ENCODE assay signal across 39 cellular contexts in genomic region chr3:101897013-101897412, GRCh38.
"Had no signal": no experiment of that assay in that cellular context is flagged by ENCODE, and none has a peak within 500 bp of the region (broad histone marks: within the 10 kb centered on the region; RNA-seq: fewer than 3 reads in every experiment).

No MANE protein-coding gene starts in this region.

- FAIRE-seq: astrocyte, bronchial epithelial cell, colon had no signal

- H3K9me3 ChIP-seq: adrenal gland, ascending aorta, body of pancreas, breast epithelium, colonic mucosa had no signal

- H3K4me3 Mint-ChIP-seq: activated naive CD4-positive, alpha-beta T cell treated with anti-CD3 and anti-CD28 coated beads for 36 hours; activated naive CD4-positive, alpha-beta T cell treated with anti-CD3 and anti-CD28 coated beads, Interleukin-2, amount 10 ng/mL, durations not matched to agents 7 days and 5 days; activated naive CD4-positive, alpha-beta T cell treated with anti-CD3 and anti-CD28 coated beads, Interleukin-2, amount 50 U/mL, for 24 hours; activated naive CD8-positive, alpha-beta T cell; activated naive CD8-positive, alpha-beta T cell treated with anti-CD3 and anti-CD28 coated beads for 36 hours; activated naive CD8-positive, alpha-beta T cell treated with anti-CD3 and anti-CD28 coated beads, Interleukin-2, amount 10 ng/mL, durations not matched to agents 7 days and 5 days; activated naive CD8-positive, alpha-beta T cell treated with anti-CD3 and anti-CD28 coated beads, Interleukin-2, amount 50 U/mL, for 24 hours; activated T-cell treated with anti-CD3 and anti-CD28 coated beads, Interleukin-2, amount 50 U/mL, for 72 hours; activated T-helper 1 cell treated with anti-CD3 and anti-CD28 coated beads, Interleukin-12 subunit alpha, Interleukin-12 subunit beta, Interleukin-2, Interleukin-4 antibody, amounts not matched to agents 30 ng/mL and 10 ng/mL and 1 ng/mL, durations not matched to agents 14 hours and 24 hours and 36 hours; activated T-helper 17 cell treated with anti-CD3 and anti-CD28 coated beads, Interleukin-2, amount 50 U/mL, for 72 hours; brain; central memory CD8-positive, alpha-beta T cell had no signal

- H3K27me3 ChIP-seq: adrenal gland, ascending aorta, body of pancreas, brain microvascular endothelial cell, breast epithelium, cardiac muscle cell, colonic mucosa had no signal

- H3K36me3 Mint-ChIP-seq: activated naive CD4-positive, alpha-beta T cell treated with anti-CD3 and anti-CD28 coated beads, Interleukin-2, amount 10 ng/mL, durations not matched to agents 7 days and 5 days; activated naive CD8-positive, alpha-beta T cell treated with anti-CD3 and anti-CD28 coated beads for 36 hours; brain had no signal

- H3K27ac Mint-ChIP-seq: activated naive CD4-positive, alpha-beta T cell treated with anti-CD3 and anti-CD28 coated beads for 36 hours; activated naive CD4-positive, alpha-beta T cell treated with anti-CD3 and anti-CD28 coated beads, Interleukin-2, amount 10 ng/mL, durations not matched to agents 7 days and 5 days; activated naive CD4-positive, alpha-beta T cell treated with anti-CD3 and anti-CD28 coated beads, Interleukin-2, amount 50 U/mL, for 24 hours; activated naive CD4-positive, alpha-beta T cell treated with anti-CD3 and anti-CD28 coated beads, Interleukin-2, amount 50 U/mL, for 72 hours; activated naive CD8-positive, alpha-beta T cell; activated naive CD8-positive, alpha-beta T cell treated with anti-CD3 and anti-CD28 coated beads for 36 hours; activated naive CD8-positive, alpha-beta T cell treated with anti-CD3 and anti-CD28 coated beads, Interleukin-2, amount 10 ng/mL, durations not matched to agents 7 days and 5 days; activated naive CD8-positive, alpha-beta T cell treated with anti-CD3 and anti-CD28 coated beads, Interleukin-2, amount 50 U/mL, for 24 hours; activated T-cell treated with anti-CD3 and anti-CD28 coated beads, Interleukin-2, amount 50 U/mL, for 72 hours; activated T-helper 1 cell treated with anti-CD3 and anti-CD28 coated beads, Interleukin-12 subunit alpha, Interleukin-12 subunit beta, Interleukin-2, Interleukin-4 antibody, amounts not matched to agents 30 ng/mL and 10 ng/mL and 1 ng/mL, durations not matched to agents 14 hours and 24 hours and 36 hours; activated T-helper 17 cell treated with anti-CD3 and anti-CD28 coated beads, Interleukin-2, amount 50 U/mL, for 72 hours; activated T-helper 2 cell treated with anti-CD3 and anti-CD28 coated beads, Interferon-gamma antibody, Interleukin-2, Interleukin-4, amounts not matched to agents 10 μg/mL and 5 μg/mL and 100 μg/mL, durations not matched to agents 14 hours and 24 hours and 36 hours; brain had no signal

- DNase-seq: activated effector memory CD4-positive, alpha-beta T cell treated with anti-CD3 and anti-CD28 coated beads, Interleukin-2, amount 50 U/mL, for 16 hours; activated effector memory CD4-positive, alpha-beta T cell treated with Interleukin-2 at 50 U/mL for 16 hours; activated gamma-delta T cell; activated gamma-delta T cell treated with Interleukin-2 at 50 U/mL for 16 hours; activated naive CD4-positive, alpha-beta T cell; activated naive CD4-positive, alpha-beta T cell treated with anti-CD3 and anti-CD28 coated beads for 36 hours; activated naive CD4-positive, alpha-beta T cell treated with anti-CD3 and anti-CD28 coated beads, Interleukin-2, amount 10 ng/mL, durations not matched to agents 7 days and 5 days; activated naive CD4-positive, alpha-beta T cell treated with anti-CD3 and anti-CD28 coated beads, Interleukin-2, amount 50 U/mL, for 16 hours; activated naive CD4-positive, alpha-beta T cell treated with Interleukin-2 at 50 U/mL for 16 hours; activated naive CD8-positive, alpha-beta T cell treated with anti-CD3 and anti-CD28 coated beads for 36 hours; activated naive CD8-positive, alpha-beta T cell treated with anti-CD3 and anti-CD28 coated beads, Interleukin-2, amount 10 ng/mL, durations not matched to agents 7 days and 5 days; activated naive CD8-positive, alpha-beta T cell treated with anti-CD3 and anti-CD28 coated beads, Interleukin-2, amount 50 U/mL, for 24 hours; activated T-cell treated with anti-CD3 and anti-CD28 coated beads, Interleukin-2, amount 50 U/mL, for 48 hours; activated T-cell treated with anti-CD3 and anti-CD28 coated beads, Interleukin-2, amount 50 U/mL, for 72 hours; adrenal gland; amniotic stem cell; amygdala; anterior cingulate cortex; aorta; body of pancreas; brain microvascular endothelial cell; caudate nucleus; central memory CD4-positive, alpha-beta T cell; cerebellar nuclear complex; colonic mucosa had no signal

- ATAC-seq: activated naive CD4-positive, alpha-beta T cell treated with anti-CD3 and anti-CD28 coated beads, Interleukin-2, amount 50 U/mL, for 72 hours; activated naive CD8-positive, alpha-beta T cell treated with anti-CD3 and anti-CD28 coated beads, Interleukin-2, amount 50 U/mL, for 24 hours; activated T-cell treated with anti-CD3 and anti-CD28 coated beads, Interleukin-2, amount 50 U/mL, for 72 hours; activated T-helper 17 cell treated with anti-CD3 and anti-CD28 coated beads, Interleukin-2, amount 50 U/mL, for 72 hours; body of pancreas had no signal

- H3K4me1 Mint-ChIP-seq: activated T-helper 17 cell treated with anti-CD3 and anti-CD28 coated beads, Interleukin-2, amount 50 U/mL, for 72 hours; brain; central memory CD8-positive, alpha-beta T cell had no signal

- H3K4me3 ChIP-seq: adrenal gland, ascending aorta, body of pancreas, breast epithelium, cardiac muscle cell, colonic mucosa had no signal

- H3K36me3 ChIP-seq: adrenal gland, ascending aorta, brain microvascular endothelial cell, breast epithelium, cardiac muscle cell, colonic mucosa had no signal

- H3K27me3 Mint-ChIP-seq: activated naive CD4-positive, alpha-beta T cell treated with anti-CD3 and anti-CD28 coated beads, Interleukin-2, amount 10 ng/mL, durations not matched to agents 7 days and 5 days; activated naive CD4-positive, alpha-beta T cell treated with anti-CD3 and anti-CD28 coated beads, Interleukin-2, amount 50 U/mL, for 24 hours; activated naive CD8-positive, alpha-beta T cell; activated naive CD8-positive, alpha-beta T cell treated with anti-CD3 and anti-CD28 coated beads for 36 hours; activated naive CD8-positive, alpha-beta T cell treated with anti-CD3 and anti-CD28 coated beads, Interleukin-2, amount 10 ng/mL, durations not matched to agents 7 days and 5 days; activated naive CD8-positive, alpha-beta T cell treated with anti-CD3 and anti-CD28 coated beads, Interleukin-2, amount 50 U/mL, for 24 hours; activated T-helper 17 cell treated with anti-CD3 and anti-CD28 coated beads, Interleukin-2, amount 50 U/mL, for 72 hours; central memory CD8-positive, alpha-beta T cell had no signal

- H3K27ac ChIP-seq: adrenal gland, ascending aorta, body of pancreas, brain microvascular endothelial cell, breast epithelium, cardiac muscle cell, colonic mucosa had no signal

- H3K9me3 Mint-ChIP-seq: activated naive CD4-positive, alpha-beta T cell treated with anti-CD3 and anti-CD28 coated beads, Interleukin-2, amount 50 U/mL, for 24 hours; activated naive CD4-positive, alpha-beta T cell treated with anti-CD3 and anti-CD28 coated beads, Interleukin-2, amount 50 U/mL, for 72 hours; activated T-cell treated with anti-CD3 and anti-CD28 coated beads, Interleukin-2, amount 50 U/mL, for 72 hours; activated T-helper 1 cell treated with anti-CD3 and anti-CD28 coated beads, Interleukin-12 subunit alpha, Interleukin-12 subunit beta, Interleukin-2, Interleukin-4 antibody, amounts not matched to agents 30 ng/mL and 10 ng/mL and 1 ng/mL, durations not matched to agents 14 hours and 24 hours and 36 hours; activated T-helper 17 cell treated with anti-CD3 and anti-CD28 coated beads, Interleukin-2, amount 50 U/mL, for 72 hours; central memory CD8-positive, alpha-beta T cell had no signal

- H3K4me1 ChIP-seq: adrenal gland, ascending aorta, body of pancreas, breast epithelium, colonic mucosa had no signal
